In the genomic region with DNA sequence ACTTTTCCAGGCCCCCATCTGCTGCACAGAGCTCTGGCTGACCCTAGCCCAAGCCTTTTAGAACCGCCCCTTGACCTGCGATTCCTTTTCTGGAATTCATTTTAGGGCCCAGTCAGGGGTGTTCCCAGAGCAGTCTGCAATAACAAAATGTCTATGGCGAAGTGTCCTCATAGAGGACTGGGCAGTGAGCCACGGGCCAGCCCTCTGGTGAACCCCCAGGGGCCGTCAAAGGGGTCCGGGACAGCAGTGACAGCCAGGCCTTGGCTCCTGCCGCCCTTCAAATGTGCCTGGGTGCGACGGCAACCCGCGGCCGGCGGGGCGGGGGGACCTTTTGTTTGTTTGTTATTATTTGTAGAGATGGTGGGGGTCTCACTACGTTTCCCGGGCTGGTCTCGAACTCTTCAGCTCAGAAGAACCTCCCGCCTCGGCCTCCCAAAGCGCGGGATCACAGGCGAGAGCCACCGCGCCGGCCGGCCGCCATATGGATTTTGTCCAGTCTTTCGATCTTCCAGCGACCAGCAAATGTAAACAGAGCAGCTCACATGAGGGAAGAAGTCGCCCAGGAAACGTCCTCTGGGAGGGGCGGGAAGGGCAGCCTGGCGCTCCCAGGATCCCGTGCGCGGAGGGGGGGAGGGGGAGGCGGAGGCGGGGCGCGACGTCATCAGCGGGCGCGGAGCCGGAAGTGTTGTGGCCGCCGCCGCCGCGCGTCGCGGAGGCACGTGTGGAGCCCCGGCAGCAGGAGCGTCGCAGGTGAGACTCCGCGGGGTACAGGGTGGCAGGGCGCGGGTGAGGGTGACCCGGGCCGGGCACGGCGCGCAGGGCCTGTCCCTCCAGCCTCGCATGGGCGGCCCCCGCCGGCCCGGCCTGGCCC, we compare ENCODE assay signal across 8 cellular contexts. TPM values are rescaled to one million over a fixed set of nuclear protein-coding genes. Genes with fewer than 3 reads are reported as not detected.
DNase-seq lines count a peak whose midpoint lies in the region; ATAC-seq and TF ChIP-seq lines count a peak whose summit lies in the region.

A gene (plus strand): TSS at position 685 of the 871 bp plus-strand sequence. CDS start 783 bp downstream, outside the sequence.

- peaks cover 12 to 22% of the 10 kb centered on the region in 2 donors for H3K4me1 Mint-ChIP-seq in natural killer cell treated with Interleukin-12 subunit alpha and Interleukin-12 subunit beta and Interleukin-15 and Interleukin-18, amount 100 ng/mL, for 72 hours (ENCODE audit: low read depth in 2 of 2)

- H3K27me3 Mint-ChIP-seq in natural killer cell treated with Interleukin-12 subunit alpha and Interleukin-12 subunit beta and Interleukin-15 and Interleukin-18, amount 100 ng/mL, for 72 hours: peaks cover 0 to under 1% of the 10 kb centered on the region in 2 donors

- DNase-seq in AG20443 (ENCODE audit: low spot score) (peak; percentile 97), RPMI7951 (ENCODE audit: low read depth) (peak; percentile 90), fibroblast of mammary gland (ENCODE audit: low read depth) (peak; percentile 92)
- DNase-seq in activated T-helper 9 cell treated with anti-CD3 and anti-CD28 coated beads, Interleukin-2, amount 50 U/mL, for 16 hours (ENCODE audit: low read depth): peak; percentile 69
- DNase-seq in natural killer cell treated with Interleukin-12 subunit alpha and Interleukin-12 subunit beta and Interleukin-15 and Interleukin-18, amount 100 ng/mL, for 72 hours (ENCODE audit: low spot score): peak; percentile 82
- DNase-seq in stimulated activated naive CD4-positive, alpha-beta T cell treated with Interleukin-2 at 50 U/mL for 16 hours (lab: John Stamatoyannopoulos, UW): peak; percentile 79

- peak; percentile 40 for ATAC-seq in GM19452 (IDR thresholded peaks at IDR 0.05; ENCODE audit: unreplicated experiment)
- ATAC-seq in natural killer cell treated with Interleukin-12 subunit alpha and Interleukin-12 subunit beta and Interleukin-15 and Interleukin-18, amount 100 ng/mL, for 72 hours: peak; percentile 81 to 84

- TF ChIP-seq CTCF in fibroblast of mammary gland (conservative IDR thresholded peaks at IDR 0.05; ENCODE audit: control insufficient read depth, insufficient read depth, low read depth, low read length): no peak

- peak within 1 kb of the TSS; percentile 85 to 90 for H3K27ac Mint-ChIP-seq in natural killer cell treated with Interleukin-12 subunit alpha and Interleukin-12 subunit beta and Interleukin-15 and Interleukin-18, amount 100 ng/mL, for 72 hours

- H3K4me3 ChIP-seq in fibroblast of mammary gland (ENCODE audit: control insufficient read depth, low read depth, low read length): peak within 1 kb of the TSS; percentile 89

- H3K36me3 ChIP-seq in KOPT-K1 (ENCODE audit: insufficient read depth, low read length): peaks cover 32% of the 10 kb centered on the region; the same call in 1 of the 2 replicates

- H3K9me3 ChIP-seq in KOPT-K1 (ENCODE audit: insufficient read depth, low read length, poor library complexity, severe bottlenecking): no peaks in the 10 kb centered on the region

- peak within 1 kb of the TSS; percentile 94 for H3K4me3 Mint-ChIP-seq in natural killer cell treated with Interleukin-12 subunit alpha and Interleukin-12 subunit beta and Interleukin-15 and Interleukin-18, amount 100 ng/mL, for 72 hours

- no peaks in the 10 kb centered on the region for H3K9me3 Mint-ChIP-seq in natural killer cell treated with Interleukin-12 subunit alpha and Interleukin-12 subunit beta and Interleukin-15 and Interleukin-18, amount 100 ng/mL, for 72 hours

- H3K36me3 Mint-ChIP-seq in natural killer cell treated with Interleukin-12 subunit alpha and Interleukin-12 subunit beta and Interleukin-15 and Interleukin-18, amount 100 ng/mL, for 72 hours: no peaks in the 10 kb centered on the region

- H3K27ac ChIP-seq in KOPT-K1 (ENCODE audit: low read depth, low read length, poor library complexity, severe bottlenecking): peak within 1 kb of the TSS; percentile 74

RNA-seq across cellular contexts. Expression of the gene that starts here (rescaled TPM):
- 3.8 and 5.3 TPM in 2 replicates for total RNA-seq in RPMI7951 (2014; rRNA removed; shearing (Covaris generic))
- total RNA-seq in natural killer cell treated with Interleukin-12 subunit alpha and Interleukin-12 subunit beta and Interleukin-15 and Interleukin-18, amount 100 ng/mL, for 72 hours: 10 to 100 TPM; 13.2 to 29.7 TPM

Comparison
In these comparisons a context has a peak if more than half of its experiments do, and no peak if none do; other contexts are left out.
1. Peak in every context shown above with its lines: DNase-seq, ATAC-seq, H3K4me3 ChIP-seq and H3K27ac ChIP-seq.